In genomic region chr3:37605754-37606153, GRCh38 we compare ENCODE assay signal across 22 cellular contexts.
DNase-seq lines count a peak whose midpoint lies in the region; ATAC-seq, FAIRE-seq and TF ChIP-seq lines count a peak whose summit lies in the region.
"Had no signal": no experiment of that assay in that cellular context is flagged by ENCODE, and none has a peak within 500 bp of the region (broad histone marks: within the 10 kb centered on the region; RNA-seq: fewer than 3 reads in every experiment).

No MANE protein-coding gene starts in this region.

- no peak overlapping the region for H2BK5ac ChIP-seq in neuronal stem cell (ENCODE audit: low read length)

- H3K27ac Mint-ChIP-seq in activated CD4-positive, alpha-beta T cell treated with anti-CD3 and anti-CD28 coated beads for 36 hours: no peak overlapping the region
- H3K27ac Mint-ChIP-seq: CD4-positive, alpha-beta memory T cell had no signal

- intact Hi-C loops in left colon (cut with DNase I, micrococcal nuclease) (no loop called here), aorta (cut with DNase I) (no loop called here), uterus (cut with DNase I; ENCODE audit: low total_unique reads) (no loop called here)
- intact Hi-C loops in activated CD4-positive, alpha-beta T cell treated with anti-CD3 and anti-CD28 coated beads for 36 hours (cut with DNase I, micrococcal nuclease): no loop called here

- WGBS in neuronal stem cell (ENCODE audit: extremely low coverage in 2 of 2, insufficient read length in 2 of 2, insufficient replicate concordance in 1 of 2), 2 donors: no CpG with 5 or more reads among the region's 6 CpGs
- 51 to 56% methylated on average over 6 of the region's 6 CpGs for WGBS in aorta, 2 donors

- DNase-seq in SK-MEL-5 (ENCODE audit: low read depth, low spot score): peak; percentile 60
- DNase-seq in left colon: no peak
- DNase-seq in neuronal stem cell (ENCODE audit: low spot score): no peak
- DNase-seq in aorta: no peak
- DNase-seq in activated CD4-positive, alpha-beta T cell treated with anti-CD3 and anti-CD28 coated beads for 36 hours: no peak
- no peak for DNase-seq in uterus
- DNase-seq in D721Med (ENCODE audit: insufficient read length, low spot score): no peak
- DNase-seq: C1 segment of cervical spinal cord; Caco-2; CD4-positive, alpha-beta memory T cell; NCI-H1048; NCI-H1417; NCI-H1694 treated with DMSO at 0.1 percent for 48 hours; NCI-H2081; NCI-H2227 treated with DMSO at 0.1 percent for 48 hours; NCI-H510A; NCI-H69; RPMI8226; SHP77 had no signal

- no peak for FAIRE-seq in D721Med (lab: Jason Lieb, UNC)
- FAIRE-seq: A549, GM18507 had no signal

- H3K4ac ChIP-seq in neuronal stem cell (ENCODE audit: low read length): no peak overlapping the region

- no peak overlapping the region for H2BK15ac ChIP-seq in neuronal stem cell (ENCODE audit: low read length)

- H3K4me3 ChIP-seq in neuronal stem cell (ENCODE audit: low read length in 2 of 2): no peak overlapping the region
- H3K4me3 ChIP-seq in aorta (ENCODE audit: low read length in 2 of 2): no peak overlapping the region
- H3K4me3 ChIP-seq in uterus: no peak overlapping the region
- H3K4me3 ChIP-seq: A549 had no signal

- H2BK12ac ChIP-seq in neuronal stem cell (ENCODE audit: low read length): no peak overlapping the region

- H3K14ac ChIP-seq in neuronal stem cell (ENCODE audit: low read length): no peak overlapping the region

- TF ChIP-seq POLR2A in uterus (IDR thresholded peaks at IDR 0.05): no peak

- H3K4me1 Mint-ChIP-seq in activated CD4-positive, alpha-beta T cell treated with anti-CD3 and anti-CD28 coated beads for 36 hours: no peaks in the 10 kb centered on the region
- H3K4me1 Mint-ChIP-seq: CD4-positive, alpha-beta memory T cell had no signal

- H3K23ac ChIP-seq in neuronal stem cell (ENCODE audit: low read depth, low read length, poor library complexity): no peak overlapping the region

- H3K4me3 Mint-ChIP-seq in activated CD4-positive, alpha-beta T cell treated with anti-CD3 and anti-CD28 coated beads for 36 hours: no peak overlapping the region
- H3K4me3 Mint-ChIP-seq: CD4-positive, alpha-beta memory T cell had no signal

- no peaks in the 10 kb centered on the region for H3K4me1 ChIP-seq in neuronal stem cell (ENCODE audit: control insufficient read depth in 2 of 2, insufficient read depth in 1 of 2, low read depth in 1 of 2, low read length in 2 of 2)
- H3K4me1 ChIP-seq in aorta (ENCODE audit: control insufficient read depth in 1 of 2, insufficient read depth in 2 of 2, low read length in 2 of 2): peaks cover 6 to 30% of the 10 kb centered on the region in 2 donors
- no peaks in the 10 kb centered on the region for H3K4me1 ChIP-seq in uterus

- no peaks in the 10 kb centered on the region for H3K9me3 Mint-ChIP-seq in activated CD4-positive, alpha-beta T cell treated with anti-CD3 and anti-CD28 coated beads for 36 hours (ENCODE audit: low read depth)

- peak; percentile 41 for ATAC-seq in left colon
- ATAC-seq in aorta (ENCODE audit: low FRiP score): no peak
- ATAC-seq in activated CD4-positive, alpha-beta T cell treated with anti-CD3 and anti-CD28 coated beads for 36 hours: no peak
- ATAC-seq: A549 had no signal

- H3K36me3 ChIP-seq in neuronal stem cell (replicated peaks in 1 of 2; ENCODE audit: control insufficient read depth in 2 of 2, insufficient read depth in 2 of 2, low read length in 2 of 2): no peaks in the 10 kb centered on the region
- H3K36me3 ChIP-seq in aorta (ENCODE audit: control insufficient read depth in 1 of 2, insufficient read depth in 2 of 2, low read length in 1 of 2): no peaks in the 10 kb centered on the region
- H3K36me3 ChIP-seq in uterus: no peaks in the 10 kb centered on the region

- TF ChIP-seq CTCF in uterus (IDR thresholded peaks at IDR 0.05): no peak
- TF ChIP-seq CTCF in D721Med (IDR thresholded peaks at IDR 0.05; ENCODE audit: insufficient read depth, missing control alignments): no peak

- POLR2A ChIA-PET in activated CD4-positive, alpha-beta T cell treated with anti-CD3 and anti-CD28 coated beads for 36 hours (lab: Charles Lee): no interaction called here

- no peaks in the 10 kb centered on the region for H3K36me3 Mint-ChIP-seq in activated CD4-positive, alpha-beta T cell treated with anti-CD3 and anti-CD28 coated beads for 36 hours (ENCODE audit: low read depth)
- H3K36me3 Mint-ChIP-seq: CD4-positive, alpha-beta memory T cell had no signal

- CTCF ChIA-PET in activated CD4-positive, alpha-beta T cell treated with anti-CD3 and anti-CD28 coated beads for 36 hours (lab: Charles Lee): no interaction called here

- H3K18ac ChIP-seq in neuronal stem cell (ENCODE audit: low read length): peak overlapping the region; percentile 48

- H3K9me3 ChIP-seq in neuronal stem cell (replicated peaks in 1 of 2; ENCODE audit: control insufficient read depth in 2 of 2, insufficient read depth in 1 of 2, low read depth in 1 of 2, low read length in 2 of 2) (no peaks in the 10 kb centered on the region), aorta (ENCODE audit: control insufficient read depth, low read length) (no peaks in the 10 kb centered on the region), uterus (no peaks in the 10 kb centered on the region)
- H3K9me3 ChIP-seq: A549, Caco-2 had no signal

- no peak overlapping the region for H2AK5ac ChIP-seq in neuronal stem cell (ENCODE audit: low read depth, low read length)

- no peak overlapping the region for H2AFZ ChIP-seq in neuronal stem cell (ENCODE audit: low read length)

- peak overlapping the region; percentile 39 for H3K9ac ChIP-seq in neuronal stem cell (ENCODE audit: low read depth, low read length, poor library complexity)

- H3K27me3 ChIP-seq in neuronal stem cell (ENCODE audit: control insufficient read depth in 3 of 3, insufficient read depth in 3 of 3, low read depth in 1 of 3, low read length in 3 of 3): no peaks in the 10 kb centered on the region
- H3K27me3 ChIP-seq in aorta (ENCODE audit: control insufficient read depth in 1 of 2, insufficient read depth in 2 of 2, low read length in 1 of 2): no peaks in the 10 kb centered on the region
- H3K27me3 ChIP-seq in uterus: no peaks in the 10 kb centered on the region

- H3K4me2 ChIP-seq in neuronal stem cell (ENCODE audit: insufficient read depth, low read length, poor library complexity, severe bottlenecking): no peak overlapping the region
- H3K4me2 ChIP-seq: A549 had no signal

- H3K27ac ChIP-seq in neuronal stem cell (replicated peaks; ENCODE audit: low read length) (no peak overlapping the region), aorta (ENCODE audit: low read depth in 1 of 2, low read length in 2 of 2) (peak overlapping the region; percentile 61 to 95), uterus (no peak overlapping the region)
- H3K27ac ChIP-seq: A549, HL-60 had no signal

- no peak overlapping the region for H2BK120ac ChIP-seq in neuronal stem cell (ENCODE audit: low read depth, low read length)

- H4K8ac ChIP-seq in neuronal stem cell (ENCODE audit: low read depth, low read length): no peak overlapping the region

- peaks cover 4% of the 10 kb centered on the region for H3K27me3 Mint-ChIP-seq in activated CD4-positive, alpha-beta T cell treated with anti-CD3 and anti-CD28 coated beads for 36 hours

- no peak overlapping the region for H4K91ac ChIP-seq in neuronal stem cell (ENCODE audit: low read depth, low read length, poor library complexity)

- no peaks in the 10 kb centered on the region for H3K79me1 ChIP-seq in neuronal stem cell (ENCODE audit: low read depth, low read length)

- in situ Hi-C loops in SK-MEL-5 (cut with HindIII; ENCODE audit: low pct_unique_long_range_greater_than_20kb, low sequenced_read_pairs): no loop called here

Comparison
In these comparisons a context has a peak if more than half of its experiments do, and no peak if none do; other contexts are left out.
1. H3K27ac ChIP-seq: peak in aorta (2 of 2); none in neuronal stem cell (single experiment) and uterus (0 of 2).